Comparison of ENCODE assay signal across 22 cellular contexts in the genomic region with DNA sequence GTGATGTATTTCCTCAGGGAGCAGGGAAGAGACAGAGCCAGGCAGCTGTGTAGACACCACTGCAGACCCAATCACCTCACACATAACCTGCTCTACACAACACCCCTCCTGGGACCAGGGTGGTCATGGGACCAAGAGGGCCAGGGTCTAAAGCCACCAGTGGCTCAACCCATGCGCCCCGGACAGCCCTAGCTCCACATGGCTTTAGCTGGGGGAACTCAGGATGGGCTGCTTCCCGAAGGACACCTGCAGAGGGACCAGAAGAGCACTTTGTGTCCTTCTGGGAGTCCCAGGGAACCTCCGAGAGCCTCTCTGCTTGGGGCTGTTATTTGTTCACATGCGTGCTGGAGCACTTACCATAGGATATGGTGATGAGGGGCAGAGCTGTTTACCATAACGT. TPM values are rescaled to one million over a fixed set of nuclear protein-coding genes. Genes with fewer than 3 reads are reported as not detected.
"Had no signal": no experiment of that assay in that cellular context is flagged by ENCODE, and none has a peak within 500 bp of the region (broad histone marks: within the 10 kb centered on the region; RNA-seq: fewer than 3 reads in every experiment).

No MANE protein-coding gene starts in this region.

- H3K9ac ChIP-seq: parathyroid adenoma had no signal

- H3K4me1 Mint-ChIP-seq: activated CD4-positive, alpha-beta T cell treated with anti-CD3 and anti-CD28 coated beads, Interleukin-2, amount 10 ng/mL, durations not matched to agents 7 days and 5 days; activated naive CD4-positive, alpha-beta T cell treated with anti-CD3 and anti-CD28 coated beads, Interleukin-2, amount 10 ng/mL, durations not matched to agents 7 days and 5 days; stimulated activated memory B cell treated with anti-CD40 and anti-IgM and Interleukin-4, amounts not matched to agents 10 μg/mL and 1 μg/mL and 100 μg/mL, for 72 hours had no signal

- H3K9me3 ChIP-seq: right lobe of liver, stomach, suprapubic skin, vagina had no signal

- H2AFZ ChIP-seq: parathyroid adenoma had no signal

- H3K27ac Mint-ChIP-seq: activated CD4-positive, alpha-beta T cell treated with anti-CD3 and anti-CD28 coated beads, Interleukin-2, amount 10 ng/mL, durations not matched to agents 7 days and 5 days; activated CD8-positive, alpha-beta T cell treated with anti-CD3 and anti-CD28 coated beads for 36 hours; activated naive CD4-positive, alpha-beta T cell treated with anti-CD3 and anti-CD28 coated beads, Interleukin-2, amount 10 ng/mL, durations not matched to agents 7 days and 5 days; activated T-cell treated with anti-CD3 and anti-CD28 coated beads, Interleukin-2, amount 50 U/mL, for 72 hours; nephron; stimulated activated memory B cell treated with anti-CD40 and anti-IgM and Interleukin-4, amounts not matched to agents 10 μg/mL and 1 μg/mL and 100 μg/mL, for 72 hours had no signal

- H3K4me1 ChIP-seq: foreskin keratinocyte, right lobe of liver had no signal

- H3K27me3 ChIP-seq: foreskin keratinocyte, right lobe of liver, stomach, suprapubic skin, vagina had no signal

- DNase-seq: activated CD4-positive, alpha-beta T cell treated with anti-CD3 and anti-CD28 coated beads, Interleukin-2, amount 10 ng/mL, durations not matched to agents 7 days and 5 days; activated CD8-positive, alpha-beta T cell treated with anti-CD3 and anti-CD28 coated beads for 36 hours; activated effector memory CD4-positive, alpha-beta T cell treated with Interleukin-2 at 50 U/mL for 16 hours; activated naive CD4-positive, alpha-beta T cell treated with anti-CD3 and anti-CD28 coated beads, Interleukin-2, amount 10 ng/mL, durations not matched to agents 7 days and 5 days; activated T-cell treated with anti-CD3 and anti-CD28 coated beads, Interleukin-2, amount 50 U/mL, for 72 hours; amygdala; cerebellar nuclear complex; effector CD4-positive, alpha-beta T cell; foreskin keratinocyte; right lobe of liver; stimulated activated CD4-positive, alpha-beta T cell treated with anti-CD3 and anti-CD28 coated beads, Interleukin-2, amount 100 ng/mL, for 24 hours; stomach; trophoblast cell had no signal

- H3K36me3 Mint-ChIP-seq: stimulated activated memory B cell treated with anti-CD40 and anti-IgM and Interleukin-4, amounts not matched to agents 10 μg/mL and 1 μg/mL and 100 μg/mL, for 72 hours had no signal

- H3K27ac ChIP-seq: foreskin keratinocyte, parathyroid adenoma, right lobe of liver, skin epidermis, stomach, suprapubic skin, vagina had no signal

- ATAC-seq: activated CD8-positive, alpha-beta T cell treated with anti-CD3 and anti-CD28 coated beads for 36 hours; activated T-cell treated with anti-CD3 and anti-CD28 coated beads, Interleukin-2, amount 50 U/mL, for 72 hours; foreskin keratinocyte; right lobe of liver; stimulated activated memory B cell treated with anti-CD40 and anti-IgM and Interleukin-4, amounts not matched to agents 10 μg/mL and 1 μg/mL and 100 μg/mL, for 72 hours had no signal

- H3K27me3 Mint-ChIP-seq: activated CD4-positive, alpha-beta T cell treated with anti-CD3 and anti-CD28 coated beads, Interleukin-2, amount 10 ng/mL, durations not matched to agents 7 days and 5 days; activated CD8-positive, alpha-beta T cell treated with anti-CD3 and anti-CD28 coated beads for 36 hours; stimulated activated memory B cell treated with anti-CD40 and anti-IgM and Interleukin-4, amounts not matched to agents 10 μg/mL and 1 μg/mL and 100 μg/mL, for 72 hours had no signal

- H3K4me3 ChIP-seq: coronary artery, right lobe of liver, skin epidermis, stomach, suprapubic skin, vagina had no signal

- H3K4me3 Mint-ChIP-seq: activated CD4-positive, alpha-beta T cell treated with anti-CD3 and anti-CD28 coated beads, Interleukin-2, amount 10 ng/mL, durations not matched to agents 7 days and 5 days; activated CD8-positive, alpha-beta T cell treated with anti-CD3 and anti-CD28 coated beads for 36 hours; activated naive CD4-positive, alpha-beta T cell treated with anti-CD3 and anti-CD28 coated beads, Interleukin-2, amount 10 ng/mL, durations not matched to agents 7 days and 5 days; activated T-cell treated with anti-CD3 and anti-CD28 coated beads, Interleukin-2, amount 50 U/mL, for 72 hours; nephron; stimulated activated memory B cell treated with anti-CD40 and anti-IgM and Interleukin-4, amounts not matched to agents 10 μg/mL and 1 μg/mL and 100 μg/mL, for 72 hours had no signal

- H3K9me3 Mint-ChIP-seq: activated CD4-positive, alpha-beta T cell treated with anti-CD3 and anti-CD28 coated beads, Interleukin-2, amount 10 ng/mL, durations not matched to agents 7 days and 5 days; activated CD8-positive, alpha-beta T cell treated with anti-CD3 and anti-CD28 coated beads for 36 hours; activated naive CD4-positive, alpha-beta T cell treated with anti-CD3 and anti-CD28 coated beads, Interleukin-2, amount 10 ng/mL, durations not matched to agents 7 days and 5 days; activated T-cell treated with anti-CD3 and anti-CD28 coated beads, Interleukin-2, amount 50 U/mL, for 72 hours; nephron; stimulated activated memory B cell treated with anti-CD40 and anti-IgM and Interleukin-4, amounts not matched to agents 10 μg/mL and 1 μg/mL and 100 μg/mL, for 72 hours had no signal

RNA-seq across cellular contexts. Expression of a gene that starts 17.4 kb away (rescaled TPM):
- total RNA-seq: bronchial epithelial cell, glomerular endothelial cell, suprapubic skin, vagina had no signal

RNA-seq across cellular contexts. Expression of a gene that starts 48.4 kb away (rescaled TPM):
- total RNA-seq: activated CD4-positive, alpha-beta T cell treated with anti-CD3 and anti-CD28 coated beads, Interleukin-2, amount 10 ng/mL, durations not matched to agents 7 days and 5 days; activated CD8-positive, alpha-beta T cell treated with anti-CD3 and anti-CD28 coated beads for 36 hours; activated T-cell treated with anti-CD3 and anti-CD28 coated beads, Interleukin-2, amount 50 U/mL, for 72 hours; bronchial epithelial cell; glomerular endothelial cell; vagina had no signal
- polyA plus RNA-seq: foreskin keratinocyte had no signal
